1 cellular context compared by ENCODE assay signal in genomic region chr6:159968295-159969203, GRCh38.
A peak's percentile ranks its signal among the peaks of the same experiment; 100 is the strongest.
TF ChIP-seq lines count a peak whose summit lies in the region.

IGF2R (plus strand) TSS chr6:159969082; CDS start chr6:159969247, 165 bp downstream.

TF ChIP-seq in K562, 482 proteins besides CTCF, POLR2A, EP300 and RAD21 (continued from another document and continues in another):
- TF ChIP-seq ZNF398 (CRISPR knock-in tag; IDR thresholded peaks at IDR 0.05) (no peak), SREBF1 (IDR thresholded peaks at IDR 0.05; ENCODE audit: borderline replicate concordance, low read depth, low read length) (no peak), ZNF778 (CRISPR knock-in tag; IDR thresholded peaks at IDR 0.05) (no peak), HMGXB4 (CRISPR knock-in tag; IDR thresholded peaks at IDR 0.05) (no peak), MAFG (tag; conservative IDR thresholded peaks at IDR 0.05) (no peak), BACH1 (tag; IDR thresholded peaks at IDR 0.05) (no peak), CHD7 (IDR thresholded peaks at IDR 0.05; ENCODE audit: low read depth, low read length) (no peak), CBX8 (IDR thresholded peaks at IDR 0.05; ENCODE audit: borderline replicate concordance, extremely low read depth, low read depth, low read length, poor library complexity, severe bottlenecking) (no peak), ZNF354B (CRISPR knock-in tag; IDR thresholded peaks at IDR 0.05) (no peak), SMARCC2 (IDR thresholded peaks at IDR 0.05; ENCODE audit: low read depth) (peak; percentile 34; the same call in 1 of the 2 replicates), ZNF507 (tag; conservative IDR thresholded peaks at IDR 0.05) (no peak), DACH1 (IDR thresholded peaks at IDR 0.05; ENCODE audit: partially characterized antibody) (no peak), C11orf30 (IDR thresholded peaks at IDR 0.05; ENCODE audit: low read depth) (peak; percentile 28; the same call in 1 of the 2 replicates), PCBP1 (IDR thresholded peaks at IDR 0.05; ENCODE audit: low read depth, low read length, poor library complexity, severe bottlenecking) (peak; percentile 31), CBX5 (IDR thresholded peaks at IDR 0.05; ENCODE audit: borderline replicate concordance, low read depth) (no peak), HLTF (IDR thresholded peaks at IDR 0.05) (no peak), ARHGAP35 (IDR thresholded peaks at IDR 0.05; ENCODE audit: partially characterized antibody) (no peak), ZNF174 (CRISPR knock-in tag; IDR thresholded peaks at IDR 0.05) (no peak), FOSL1 (tag; conservative IDR thresholded peaks at IDR 0.05) (0 out of 2 replicates have a peak, but pooled peaks have one; percentile 44), SAP30 (IDR thresholded peaks at IDR 0.05; ENCODE audit: borderline replicate concordance, insufficient read depth, low read depth, low read length, poor library complexity, severe bottlenecking) (peak; percentile 62), SRSF1 (IDR thresholded peaks at IDR 0.05; ENCODE audit: low read depth, low read length) (no peak), ZKSCAN3 (CRISPR knock-in tag; IDR thresholded peaks at IDR 0.05) (no peak), ZNF224 (CRISPR knock-in tag; IDR thresholded peaks at IDR 0.05) (no peak), CHD2 (IDR thresholded peaks at IDR 0.05; ENCODE audit: low read depth, low read length) (no peak), CTBP1 (IDR thresholded peaks at IDR 0.05; ENCODE audit: borderline replicate concordance) (peak; percentile 51; the same call in 1 of the 2 replicates), DPF2 (IDR thresholded peaks at IDR 0.05) (peak; percentile 51), ELF2 (CRISPR knock-in tag; IDR thresholded peaks at IDR 0.05) (peak; percentile 59; the same call in 1 of the 2 replicates), HEY1 (CRISPR knock-in tag; IDR thresholded peaks at IDR 0.05; ENCODE audit: borderline replicate concordance) (no peak), RBM34 (IDR thresholded peaks at IDR 0.05; ENCODE audit: borderline replicate concordance, insufficient read depth, low read length) (no peak), ZNF232 (CRISPR knock-in tag; IDR thresholded peaks at IDR 0.05) (no peak), PTBP1 (IDR thresholded peaks at IDR 0.05; ENCODE audit: low read depth, low read length) (no peak), ESRRB (CRISPR knock-in tag; IDR thresholded peaks at IDR 0.05; ENCODE audit: borderline replicate concordance) (no peak), ZNF324 (CRISPR knock-in tag; IDR thresholded peaks at IDR 0.05) (no peak), EP400 (IDR thresholded peaks at IDR 0.05) (peak; percentile 63; the same call in 1 of the 2 replicates), PML (IDR thresholded peaks at IDR 0.05; ENCODE audit: low read length) (peak; percentile 81; the same call in 1 of the 2 replicates), VEZF1 (CRISPR knock-in tag; IDR thresholded peaks at IDR 0.05) (peak; percentile 98), PRPF4 (IDR thresholded peaks at IDR 0.05; ENCODE audit: insufficient read depth, low read depth, low read length, poor library complexity, severe bottlenecking) (no peak), FOXP1 (CRISPR knock-in tag; IDR thresholded peaks at IDR 0.05) (no peak), KAT7 (CRISPR knock-in tag; IDR thresholded peaks at IDR 0.05; ENCODE audit: borderline replicate concordance) (no peak), ZC3H4 (CRISPR knock-in tag; IDR thresholded peaks at IDR 0.05; ENCODE audit: borderline replicate concordance) (no peak), NFXL1 (CRISPR knock-in tag; IDR thresholded peaks at IDR 0.05) (peak; percentile 74; the same call in 1 of the 2 replicates), ZHX1 (conservative IDR thresholded peaks at IDR 0.05; ENCODE audit: low read length) (no peak), ZBTB7A (IDR thresholded peaks at IDR 0.05; ENCODE audit: borderline replicate concordance, control insufficient read depth, low read depth, low read length) (no peak), NR4A1 (CRISPR knock-in tag; IDR thresholded peaks at IDR 0.05) (peak; percentile 90; the same call in 1 of the 2 replicates), NR4A1 (tag; IDR thresholded peaks at IDR 0.05) (no peak), CEBPB (tag; IDR thresholded peaks at IDR 0.05) (no peak), SNAPC5 (CRISPR knock-in tag; IDR thresholded peaks at IDR 0.05) (no peak), RFX1 (IDR thresholded peaks at IDR 0.05) (no peak), NR1H2 (CRISPR knock-in tag; IDR thresholded peaks at IDR 0.05) (no peak), HDAC6 (IDR thresholded peaks at IDR 0.05; ENCODE audit: low read depth, low read length) (no peak), ETV6 (IDR thresholded peaks at IDR 0.05; ENCODE audit: borderline replicate concordance in 1 of 2, low read depth in 2 of 2, low read length in 1 of 2) (no peak), ETV6 (CRISPR knock-in tag; IDR thresholded peaks at IDR 0.05; ENCODE audit: borderline replicate concordance) (no peak), KLF13 (tag; IDR thresholded peaks at IDR 0.05; ENCODE audit: borderline replicate concordance, low read depth) (no peak), SAFB2 (IDR thresholded peaks at IDR 0.05; ENCODE audit: borderline replicate concordance, low read depth, low read length, severe bottlenecking) (no peak), CREM (IDR thresholded peaks at IDR 0.05; ENCODE audit: low read depth) (peak; percentile 76)
